ENCODE assay signal across 15 cellular contexts in the genomic region with DNA sequence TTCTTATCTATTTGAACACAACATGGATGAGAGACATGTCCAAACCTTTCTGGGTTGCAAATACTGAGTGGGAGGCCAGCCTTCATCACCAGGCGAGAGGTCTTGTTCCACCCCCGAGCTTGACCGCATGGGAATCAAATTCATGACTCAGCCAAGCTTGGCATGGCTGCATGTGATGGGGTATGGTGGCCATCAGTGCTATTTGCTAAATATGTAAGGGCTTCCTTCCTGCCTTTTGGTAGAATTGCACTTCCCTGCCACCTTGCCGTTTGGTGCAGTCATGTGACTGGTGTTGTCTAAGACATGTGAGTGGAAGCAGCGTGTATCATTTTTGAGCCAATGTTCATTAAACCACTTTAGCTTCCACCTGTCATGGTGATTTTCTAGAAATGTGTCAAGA.
DNase-seq lines count a peak whose midpoint lies in the region; ATAC-seq and TF ChIP-seq lines count a peak whose summit lies in the region.
"Had no signal": no experiment of that assay in that cellular context is flagged by ENCODE, and none has a peak within 500 bp of the region (broad histone marks: within the 10 kb centered on the region; RNA-seq: fewer than 3 reads in every experiment).

No MANE protein-coding gene starts in this region.

- H3K9me3 ChIP-seq in SK-N-SH, result no peaks in the 10 kb centered on the region

- TF ChIP-seq EP300 in SK-N-SH (IDR thresholded peaks at IDR 0.05; ENCODE audit: borderline replicate concordance in 1 of 2, low read depth in 1 of 2, low read length in 1 of 2), result peak in 1 of 2 experiments; percentile 16; a peak in 1 of 4 replicates

- H3K79me2 ChIP-seq in SK-N-SH (ENCODE audit: insufficient read depth), result no peaks in the 10 kb centered on the region

- H3K27me3 ChIP-seq in SK-N-SH (ENCODE audit: insufficient read depth), result no peaks in the 10 kb centered on the region

- peak overlapping the region; percentile 14; the same call in 1 of the 2 replicates for H3K4me2 ChIP-seq in SK-N-SH

- no peaks in the 10 kb centered on the region for H3K36me3 ChIP-seq in SK-N-SH (replicated peaks in 1 of 2; ENCODE audit: control insufficient read depth in 1 of 2, insufficient read depth in 2 of 2, low read length in 1 of 2)

- no peak overlapping the region for H3K4me3 Mint-ChIP-seq in activated CD4-positive, alpha-beta T cell treated with anti-CD3 and anti-CD28 coated beads, Interleukin-2, amount 10 ng/mL, durations not matched to agents 7 days and 5 days
- H3K4me3 Mint-ChIP-seq: naive thymus-derived CD4-positive, alpha-beta T cell had no signal

- POLR2A ChIA-PET in SK-N-SH (lab: Yijun Ruan, JAX), result no interaction called here
- POLR2A ChIA-PET in activated CD4-positive, alpha-beta T cell treated with anti-CD3 and anti-CD28 coated beads, Interleukin-2, amount 10 ng/mL, durations not matched to agents 7 days and 5 days (lab: Charles Lee), result no interaction called here

- DNase-seq in NCI-H82 (lab: John Stamatoyannopoulos, UW) (peak; percentile 24), NCI-H82 treated with DMSO at 0.1 percent for 48 hours (lab: John Stamatoyannopoulos, UW; ENCODE audit: unreplicated experiment) (no peak), SK-N-SH (no peak), fibroblast of the conjunctiva (ENCODE audit: low read depth) (peak; percentile 36), hepatic stellate cell (ENCODE audit: low spot score) (no peak)
- no peak for DNase-seq in activated CD4-positive, alpha-beta T cell treated with anti-CD3 and anti-CD28 coated beads, Interleukin-2, amount 10 ng/mL, durations not matched to agents 7 days and 5 days
- DNase-seq: activated naive CD4-positive, alpha-beta T cell treated with Interleukin-2 at 50 U/mL for 16 hours; Calu3; MV-4-11; naive thymus-derived CD4-positive, alpha-beta T cell; RPMI8226 had no signal

- CTCF ChIA-PET in SK-N-SH (lab: Yijun Ruan, JAX), result interaction anchor here (0.9 to 5.8 kb wide), 4 partner anchors 10 to 616 kb away, joined by 3 to 36 read pairs (median 4); no protein-coding TSS in a partner anchor
- CTCF ChIA-PET in activated CD4-positive, alpha-beta T cell treated with anti-CD3 and anti-CD28 coated beads, Interleukin-2, amount 10 ng/mL, durations not matched to agents 7 days and 5 days (lab: Charles Lee), result no interaction called here

- no peak overlapping the region for H3K27ac Mint-ChIP-seq in activated CD4-positive, alpha-beta T cell treated with anti-CD3 and anti-CD28 coated beads, Interleukin-2, amount 10 ng/mL, durations not matched to agents 7 days and 5 days
- H3K27ac Mint-ChIP-seq: naive thymus-derived CD4-positive, alpha-beta T cell had no signal

- no peaks in the 10 kb centered on the region for H4K20me1 ChIP-seq in SK-N-SH (ENCODE audit: insufficient read depth)

- H3K27me3 Mint-ChIP-seq in activated CD4-positive, alpha-beta T cell treated with anti-CD3 and anti-CD28 coated beads, Interleukin-2, amount 10 ng/mL, durations not matched to agents 7 days and 5 days, result peaks cover 6% of the 10 kb centered on the region

- H3K27ac ChIP-seq in SK-N-SH (ENCODE audit: low read depth in 2 of 2, low read length in 1 of 2), result peak overlapping the region; percentile 84
- H3K27ac ChIP-seq: 22Rv1 had no signal

- no peak overlapping the region for H3K9ac ChIP-seq in SK-N-SH

- peaks cover 28% of the 10 kb centered on the region for H3F3A ChIP-seq in SK-N-SH (replicated peaks; ENCODE audit: insufficient read depth)

- TF ChIP-seq RAD21 in SK-N-SH (IDR thresholded peaks at IDR 0.05; ENCODE audit: low read length), result no peak

- H3K4me3 ChIP-seq in SK-N-SH (ENCODE audit: low read depth in 2 of 2, low read length in 1 of 2), result no peak overlapping the region
- H3K4me3 ChIP-seq: skin epidermis had no signal

- no peak for ATAC-seq in HG03571 (IDR thresholded peaks at IDR 0.05; ENCODE audit: unreplicated experiment)
- no peak for ATAC-seq in GM21447 (IDR thresholded peaks at IDR 0.05; ENCODE audit: unreplicated experiment)
- ATAC-seq: naive thymus-derived CD4-positive, alpha-beta T cell had no signal

- H3K36me3 Mint-ChIP-seq in activated CD4-positive, alpha-beta T cell treated with anti-CD3 and anti-CD28 coated beads, Interleukin-2, amount 10 ng/mL, durations not matched to agents 7 days and 5 days (ENCODE audit: low read depth), result no peaks in the 10 kb centered on the region
- H3K36me3 Mint-ChIP-seq: naive thymus-derived CD4-positive, alpha-beta T cell had no signal

- TF ChIP-seq CTCF in SK-N-SH (IDR thresholded peaks at IDR 0.05), result no peak

- WGBS in SK-N-SH (ENCODE audit: low lambda C conversion rate), result 70% methylated on average over 5 of the region's 5 CpGs

- H3K9me3 Mint-ChIP-seq in activated CD4-positive, alpha-beta T cell treated with anti-CD3 and anti-CD28 coated beads, Interleukin-2, amount 10 ng/mL, durations not matched to agents 7 days and 5 days, result no peaks in the 10 kb centered on the region

- H3K4me1 Mint-ChIP-seq in activated CD4-positive, alpha-beta T cell treated with anti-CD3 and anti-CD28 coated beads, Interleukin-2, amount 10 ng/mL, durations not matched to agents 7 days and 5 days, result no peaks in the 10 kb centered on the region
- H3K4me1 Mint-ChIP-seq: naive thymus-derived CD4-positive, alpha-beta T cell had no signal

- peaks cover 29 to 38% of the 10 kb centered on the region in 2 experiments for H3K4me1 ChIP-seq in SK-N-SH (ENCODE audit: control insufficient read depth in 1 of 2, insufficient read depth in 2 of 2, low read depth in 1 of 2, low read length in 1 of 2)

- H3K9me2 ChIP-seq in SK-N-SH, result no peaks in the 10 kb centered on the region

- H2AFZ ChIP-seq in SK-N-SH (ENCODE audit: low read depth), result no peak overlapping the region

TF ChIP-seq in SK-N-SH, 30 proteins besides CTCF, POLR2A, EP300 and RAD21 (continues in another document):
- TF ChIP-seq ELF1 (IDR thresholded peaks at IDR 0.05) (no peak), EZH2phosphoT487 (IDR thresholded peaks at IDR 0.05; ENCODE audit: borderline replicate concordance, low read depth) (no peak), FOXM1 (IDR thresholded peaks at IDR 0.05; ENCODE audit: low read depth) (no peak), RXRA (IDR thresholded peaks at IDR 0.05; ENCODE audit: borderline replicate concordance, low read depth) (no peak), FOSL2 (IDR thresholded peaks at IDR 0.05; ENCODE audit: borderline replicate concordance, low read depth) (peak; percentile 40; the same call in 1 of the 2 replicates), YY1 (IDR thresholded peaks at IDR 0.05; ENCODE audit: low read depth) (no peak), POLR2AphosphoS5 (IDR thresholded peaks at IDR 0.05; ENCODE audit: low read depth, low read length) (no peak), NRF1 (IDR thresholded peaks at IDR 0.05; ENCODE audit: low read depth, low read length) (no peak), JUND (IDR thresholded peaks at IDR 0.05) (peak; percentile 44), MEF2A (IDR thresholded peaks at IDR 0.05; ENCODE audit: borderline replicate concordance, low read depth) (no peak), RCOR1 (IDR thresholded peaks at IDR 0.05; ENCODE audit: low read length) (no peak), TAF1 (IDR thresholded peaks at IDR 0.05; ENCODE audit: borderline replicate concordance, low read depth, low read length) (no peak)
- TF ChIP-seq, protein P1, sequence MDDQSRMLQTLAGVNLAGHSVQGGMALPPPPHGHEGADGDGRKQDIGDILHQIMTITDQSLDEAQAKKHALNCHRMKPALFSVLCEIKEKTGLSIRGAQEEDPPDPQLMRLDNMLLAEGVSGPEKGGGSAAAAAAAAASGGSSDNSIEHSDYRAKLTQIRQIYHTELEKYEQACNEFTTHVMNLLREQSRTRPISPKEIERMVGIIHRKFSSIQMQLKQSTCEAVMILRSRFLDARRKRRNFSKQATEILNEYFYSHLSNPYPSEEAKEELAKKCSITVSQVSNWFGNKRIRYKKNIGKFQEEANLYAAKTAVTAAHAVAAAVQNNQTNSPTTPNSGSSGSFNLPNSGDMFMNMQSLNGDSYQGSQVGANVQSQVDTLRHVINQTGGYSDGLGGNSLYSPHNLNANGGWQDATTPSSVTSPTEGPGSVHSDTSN (IDR thresholded peaks at IDR 0.05), result peak; percentile 23; the same call in 1 of the 2 replicates
- TF ChIP-seq, protein P2, sequence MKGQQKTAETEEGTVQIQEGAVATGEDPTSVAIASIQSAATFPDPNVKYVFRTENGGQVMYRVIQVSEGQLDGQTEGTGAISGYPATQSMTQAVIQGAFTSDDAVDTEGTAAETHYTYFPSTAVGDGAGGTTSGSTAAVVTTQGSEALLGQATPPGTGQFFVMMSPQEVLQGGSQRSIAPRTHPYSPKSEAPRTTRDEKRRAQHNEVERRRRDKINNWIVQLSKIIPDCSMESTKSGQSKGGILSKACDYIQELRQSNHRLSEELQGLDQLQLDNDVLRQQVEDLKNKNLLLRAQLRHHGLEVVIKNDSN (IDR thresholded peaks at IDR 0.05; ENCODE audit: borderline replicate concordance, low read depth), result peak; percentile 72
- TF ChIP-seq, protein P3, sequence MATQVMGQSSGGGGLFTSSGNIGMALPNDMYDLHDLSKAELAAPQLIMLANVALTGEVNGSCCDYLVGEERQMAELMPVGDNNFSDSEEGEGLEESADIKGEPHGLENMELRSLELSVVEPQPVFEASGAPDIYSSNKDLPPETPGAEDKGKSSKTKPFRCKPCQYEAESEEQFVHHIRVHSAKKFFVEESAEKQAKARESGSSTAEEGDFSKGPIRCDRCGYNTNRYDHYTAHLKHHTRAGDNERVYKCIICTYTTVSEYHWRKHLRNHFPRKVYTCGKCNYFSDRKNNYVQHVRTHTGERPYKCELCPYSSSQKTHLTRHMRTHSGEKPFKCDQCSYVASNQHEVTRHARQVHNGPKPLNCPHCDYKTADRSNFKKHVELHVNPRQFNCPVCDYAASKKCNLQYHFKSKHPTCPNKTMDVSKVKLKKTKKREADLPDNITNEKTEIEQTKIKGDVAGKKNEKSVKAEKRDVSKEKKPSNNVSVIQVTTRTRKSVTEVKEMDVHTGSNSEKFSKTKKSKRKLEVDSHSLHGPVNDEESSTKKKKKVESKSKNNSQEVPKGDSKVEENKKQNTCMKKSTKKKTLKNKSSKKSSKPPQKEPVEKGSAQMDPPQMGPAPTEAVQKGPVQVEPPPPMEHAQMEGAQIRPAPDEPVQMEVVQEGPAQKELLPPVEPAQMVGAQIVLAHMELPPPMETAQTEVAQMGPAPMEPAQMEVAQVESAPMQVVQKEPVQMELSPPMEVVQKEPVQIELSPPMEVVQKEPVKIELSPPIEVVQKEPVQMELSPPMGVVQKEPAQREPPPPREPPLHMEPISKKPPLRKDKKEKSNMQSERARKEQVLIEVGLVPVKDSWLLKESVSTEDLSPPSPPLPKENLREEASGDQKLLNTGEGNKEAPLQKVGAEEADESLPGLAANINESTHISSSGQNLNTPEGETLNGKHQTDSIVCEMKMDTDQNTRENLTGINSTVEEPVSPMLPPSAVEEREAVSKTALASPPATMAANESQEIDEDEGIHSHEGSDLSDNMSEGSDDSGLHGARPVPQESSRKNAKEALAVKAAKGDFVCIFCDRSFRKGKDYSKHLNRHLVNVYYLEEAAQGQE (IDR thresholded peaks at IDR 0.05; ENCODE audit: low read depth, low read length), result no peak

Comparison
In these comparisons a context has a peak if more than half of its experiments do, and no peak if none do; other contexts are left out.
1. DNase-seq: peak in NCI-H82 (single experiment) and fibroblast of the conjunctiva (single experiment); none in NCI-H82 treated with DMSO at 0.1 percent for 48 hours (single experiment), SK-N-SH (single experiment), hepatic stellate cell (single experiment) and activated CD4-positive, alpha-beta T cell treated with anti-CD3 and anti-CD28 coated beads, Interleukin-2, amount 10 ng/mL, durations not matched to agents 7 days and 5 days (single experiment).